In genomic region chr2:234880551-234881211, GRCh38 we compare ENCODE assay signal across 2 cellular contexts.
TF ChIP-seq lines count a peak whose summit lies in the region.

No MANE protein-coding gene starts in this region.

TF ChIP-seq in IMR-90, 13 proteins besides CTCF, POLR2A, EP300 and RAD21 (continued from another document):
- no peak for TF ChIP-seq ELK1 (IDR thresholded peaks at IDR 0.05; ENCODE audit: borderline replicate concordance, low read depth, low read length)
- peak; percentile 74 for TF ChIP-seq CEBPB (IDR thresholded peaks at IDR 0.05; ENCODE audit: low read depth, low read length)
- no peak for TF ChIP-seq NFE2L2 (IDR thresholded peaks at IDR 0.05; ENCODE audit: low read depth, low read length)
- no peak for TF ChIP-seq SMC3 (IDR thresholded peaks at IDR 0.05; ENCODE audit: low read depth, low read length)
- no peak for TF ChIP-seq USF2 (IDR thresholded peaks at IDR 0.05; ENCODE audit: low read depth, low read length)
- TF ChIP-seq MXI1 (IDR thresholded peaks at IDR 0.05; ENCODE audit: borderline replicate concordance, low read depth, low read length), result no peak
- peak; percentile 85 for TF ChIP-seq FOS (IDR thresholded peaks at IDR 0.05; ENCODE audit: low read depth, low read length)
TF ChIP-seq in IMR-90: peak in this region for 5.

TF ChIP-seq in liver, 16 proteins besides CTCF, POLR2A, EP300 and RAD21 (continued from another document):
- TF ChIP-seq REST (IDR thresholded peaks at IDR 0.05), result peak; percentile 56
- peak; percentile 85 for TF ChIP-seq MAX (IDR thresholded peaks at IDR 0.05)
- peak; percentile 78 for TF ChIP-seq FOXA1 (IDR thresholded peaks at IDR 0.05)
- TF ChIP-seq TAF1 (conservative IDR thresholded peaks at IDR 0.05), result no peak
- TF ChIP-seq RXRA (IDR thresholded peaks at IDR 0.05), result peak; percentile 99
- peak; percentile 95 for TF ChIP-seq HNF4A (conservative IDR thresholded peaks at IDR 0.05)
- TF ChIP-seq FOXA2 (IDR thresholded peaks at IDR 0.05), result peak; percentile 83
- peak; percentile 99 for TF ChIP-seq ATF3 (IDR thresholded peaks at IDR 0.05)
- peak; percentile 96 to 99 for TF ChIP-seq JUND (IDR thresholded peaks at IDR 0.05)
- peak; percentile 90 for TF ChIP-seq ZBTB33 (IDR thresholded peaks at IDR 0.05)
- peak; percentile 77 for TF ChIP-seq YY1 (IDR thresholded peaks at IDR 0.05)
- TF ChIP-seq GABPA (IDR thresholded peaks at IDR 0.05 in 1 of 2, conservative IDR thresholded peaks at IDR 0.05 in 1 of 2), result peak in 1 of 2 donors; percentile 11
- TF ChIP-seq HNF4G (IDR thresholded peaks at IDR 0.05), result peak; percentile 55
- TF ChIP-seq SP1 (IDR thresholded peaks at IDR 0.05), result peak; percentile 93
- TF ChIP-seq EGR1 (IDR thresholded peaks at IDR 0.05; ENCODE audit: low read depth in 2 of 2), result peak in 1 of 2 donors; percentile 81
